In genomic region chr9:4137234-4137633, GRCh38 we compare ENCODE assay signal across 9 cellular contexts.
DNase-seq lines count a peak whose midpoint lies in the region; ATAC-seq, FAIRE-seq and TF ChIP-seq lines count a peak whose summit lies in the region.
"Had no signal": no experiment of that assay in that cellular context is flagged by ENCODE, and none has a peak within 500 bp of the region (broad histone marks: within the 10 kb centered on the region; RNA-seq: fewer than 3 reads in every experiment).

No MANE protein-coding gene starts in this region.

- in situ Hi-C loops in GM13976 (cut with MboI; ENCODE audit: low sequenced_read_pairs, unreplicated experiment) = no loop called here

- H3K27me3 ChIP-seq in keratinocyte (ENCODE audit: control insufficient read depth, extremely low read depth, insufficient read depth, low read length) (no peaks in the 10 kb centered on the region), thoracic aorta (replicated peaks; ENCODE audit: insufficient read depth) (no peaks in the 10 kb centered on the region)

- TF ChIP-seq CTCF in keratinocyte (optimal IDR thresholded peaks at IDR 0.05 in 1 of 3, IDR thresholded peaks at IDR 0.05 in 1 of 3, conservative IDR thresholded peaks at IDR 0.05 in 1 of 3; ENCODE audit: extremely low read depth in 1 of 3, insufficient read depth in 2 of 3, low read length in 3 of 3) = no peak
- no peak for TF ChIP-seq CTCF in thoracic aorta (IDR thresholded peaks at IDR 0.05)
- no peak for TF ChIP-seq CTCF in GM13976 (IDR thresholded peaks at IDR 0.05; ENCODE audit: borderline replicate concordance, control extremely low read depth, extremely low read depth, insufficient read depth, missing control alignments)

- H3K27ac ChIP-seq in keratinocyte (ENCODE audit: control insufficient read depth, insufficient read depth, low read length) (peak overlapping the region; percentile 76), thoracic aorta (peak overlapping the region in 1 of 2 donors; percentile 2)

- peak; percentile 49 for ATAC-seq in thoracic aorta (ENCODE audit: insufficient number of reproducible peaks, low FRiP score, low read depth)
- ATAC-seq: activated CD8-positive, alpha-beta T cell treated with anti-CD3 and anti-CD28 coated beads, Interleukin-2, amount 10 ng/mL, durations not matched to agents 7 days and 5 days; naive thymus-derived CD4-positive, alpha-beta T cell had no signal

- no peaks in the 10 kb centered on the region for H3K36me3 ChIP-seq in keratinocyte (ENCODE audit: control insufficient read depth in 2 of 2, extremely low read depth in 1 of 2, insufficient read depth in 2 of 2, low read length in 2 of 2)
- no peaks in the 10 kb centered on the region for H3K36me3 ChIP-seq in thoracic aorta

- peak; percentile 99 for FAIRE-seq in keratinocyte (lab: Jason Lieb, UNC)

- dilution Hi-C loops in keratinocyte (cut with MboI; ENCODE audit: extremely low pct_ligation_motif_present, low sequenced_read_pairs) = no loop called here

- DNase-seq in HPDE6-E6E7 (ENCODE audit: extremely low spot score) = peak; percentile 68
- DNase-seq in astrocyte of the hippocampus (ENCODE audit: low read depth, low spot score) = peak; percentile 96
- peak; percentile 88 for DNase-seq in keratinocyte (ENCODE audit: low read depth, low spot score)
- no peak for DNase-seq in thoracic aorta (ENCODE audit: low spot score)
- no peak for DNase-seq in inferior parietal cortex (ENCODE audit: extremely low spot score)
- DNase-seq in GM13976 (ENCODE audit: low spot score) = no peak
- DNase-seq in NOMO-1 (lab: John Stamatoyannopoulos, UW; ENCODE audit: unreplicated experiment in 2 of 2) = no peak
- DNase-seq: activated CD8-positive, alpha-beta T cell treated with anti-CD3 and anti-CD28 coated beads, Interleukin-2, amount 10 ng/mL, durations not matched to agents 7 days and 5 days; naive thymus-derived CD4-positive, alpha-beta T cell had no signal

- H4K20me1 ChIP-seq in keratinocyte (ENCODE audit: control insufficient read depth, extremely low read depth, insufficient read depth, low read length) = no peaks in the 10 kb centered on the region

- H3K4me1 ChIP-seq in keratinocyte (ENCODE audit: control insufficient read depth, extremely low read depth, insufficient read depth, low read length) (peaks cover 31% of the 10 kb centered on the region), thoracic aorta (ENCODE audit: control insufficient read depth in 1 of 2, low read depth in 2 of 2) (peaks cover 13 to 21% of the 10 kb centered on the region in 2 donors)

- no peaks in the 10 kb centered on the region for H3K79me2 ChIP-seq in keratinocyte (ENCODE audit: control insufficient read depth, insufficient read depth, low read length)

- no peak overlapping the region for H2AFZ ChIP-seq in keratinocyte (ENCODE audit: control insufficient read depth, low read length)

- H3K9me3 ChIP-seq in keratinocyte (ENCODE audit: control insufficient read depth, low read depth, low read length) = no peaks in the 10 kb centered on the region
- no peaks in the 10 kb centered on the region for H3K9me3 ChIP-seq in thoracic aorta

- H3K9me1 ChIP-seq in keratinocyte (ENCODE audit: control insufficient read depth, extremely low read depth, insufficient read depth, low read length) = no peaks in the 10 kb centered on the region

- no peak overlapping the region for H3K9ac ChIP-seq in keratinocyte (ENCODE audit: control insufficient read depth, extremely low read depth, insufficient read depth, low read length)

- peak overlapping the region in 1 of 3 experiments; percentile 46 for H3K4me3 ChIP-seq in keratinocyte (ENCODE audit: control insufficient read depth in 2 of 3, extremely low read depth in 1 of 3, insufficient read depth in 2 of 3, low read depth in 1 of 3, low read length in 3 of 3)
- no peak overlapping the region for H3K4me3 ChIP-seq in thoracic aorta

- peak overlapping the region; percentile 59 for H3K4me2 ChIP-seq in keratinocyte (ENCODE audit: control insufficient read depth, extremely low read depth, insufficient read depth, low read depth, low read length)

Comparison
In these comparisons a context has a peak if more than half of its experiments do, and no peak if none do; other contexts are left out.
1. DNase-seq: peak in HPDE6-E6E7 (single experiment), astrocyte of the hippocampus (single experiment) and keratinocyte (single experiment); none in thoracic aorta (single experiment), inferior parietal cortex (single experiment), GM13976 (single experiment) and NOMO-1 (0 of 2).